In genomic region chr4:88276952-88277710, GRCh38 we compare ENCODE assay signal across 16 cellular contexts. TPM values are rescaled to one million over a fixed set of nuclear protein-coding genes. Genes with fewer than 3 reads are reported as not detected.
DNase-seq lines count a peak whose midpoint lies in the region; ATAC-seq and TF ChIP-seq lines count a peak whose summit lies in the region.
"Had no signal": no experiment of that assay in that cellular context is flagged by ENCODE, and none has a peak within 500 bp of the region (broad histone marks: within the 10 kb centered on the region; RNA-seq: fewer than 3 reads in every experiment).

No MANE protein-coding gene starts in this region.

- H3K27me3 ChIP-seq in left ventricle myocardium inferior (ENCODE audit: low read depth) (no peaks in the 10 kb centered on the region), right atrium auricular region (no peaks in the 10 kb centered on the region)
- H3K27me3 ChIP-seq: heart left ventricle had no signal

- H3K27ac ChIP-seq in left ventricle myocardium inferior (replicated peaks) (peak overlapping the region; percentile 51), right atrium auricular region (no peak overlapping the region)
- H3K27ac ChIP-seq: parathyroid adenoma, WERI-Rb-1 had no signal

- peak overlapping the region; percentile 94 for H3K4me3 ChIP-seq in left ventricle myocardium inferior
- H3K4me3 ChIP-seq in right atrium auricular region = no peak overlapping the region
- no peak overlapping the region for H3K4me3 ChIP-seq in fibroblast of villous mesenchyme (ENCODE audit: low read depth, low read length)

- TF ChIP-seq CTCF in left ventricle myocardium inferior (IDR thresholded peaks at IDR 0.05; ENCODE audit: borderline replicate concordance) (no peak), right atrium auricular region (IDR thresholded peaks at IDR 0.05) (no peak), fibroblast of villous mesenchyme (IDR thresholded peaks at IDR 0.05; ENCODE audit: insufficient read depth, low read depth, low read length) (no peak)

- H3K36me3 ChIP-seq in left ventricle myocardium inferior = peaks cover 39% of the 10 kb centered on the region
- H3K36me3 ChIP-seq in right atrium auricular region = peaks cover 22% of the 10 kb centered on the region
- H3K36me3 ChIP-seq: WERI-Rb-1 had no signal

- intact Hi-C loops in left ventricle myocardium inferior (cut with micrococcal nuclease) = loop anchor here (10.0 kb wide), 1 partner anchor 98 kb away; the partner anchor contains the start of gene HERC6

- ATAC-seq in HG02970 (IDR thresholded peaks at IDR 0.05; ENCODE audit: low FRiP score, unreplicated experiment) = no peak
- ATAC-seq: esophagus mucosa, PC-3 had no signal

- peaks cover 88% of the 10 kb centered on the region for H3K4me1 ChIP-seq in left ventricle myocardium inferior
- peaks cover 0 to 35% of the 10 kb centered on the region in 2 donors for H3K4me1 ChIP-seq in right atrium auricular region
- H3K4me1 ChIP-seq: parathyroid adenoma had no signal

- H3K9me3 ChIP-seq in left ventricle myocardium inferior (replicated peaks) (no peaks in the 10 kb centered on the region), right atrium auricular region (peaks cover 0 to 9% of the 10 kb centered on the region in 2 donors)
- H3K9me3 ChIP-seq: heart left ventricle had no signal

- DNase-seq in left ventricle myocardium inferior (no peak), right atrium auricular region (ENCODE audit: low spot score) (no peak), M059J (ENCODE audit: low read depth) (peak; percentile 2), fibroblast of villous mesenchyme (ENCODE audit: low read depth) (peak; percentile 26), COR-L47 (lab: John Stamatoyannopoulos, UW) (no peak), dedifferentiated amniotic fluid mesenchymal stem cell (ENCODE audit: extremely low spot score) (no peak)
- no peak for DNase-seq in activated CD4-positive, alpha-beta T cell treated with anti-CD3 and anti-CD28 coated beads, Interleukin-2, amount 50 U/mL, for 1 hour
- DNase-seq: activated gamma-delta T cell treated with Interleukin-2 at 50 U/mL for 16 hours, heart left ventricle, kidney, PC-3, small intestine, WERI-Rb-1 had no signal

RNA-seq across cellular contexts. Expression of gene PPM1K, which starts 7.2 kb away (rescaled TPM):
- 248 TPM for total RNA-seq in left ventricle myocardium inferior
- total RNA-seq in right atrium auricular region = 100 to 1,000 TPM in 1 of 2 donors, 10 to 100 TPM in 1; 45.2 to 168 TPM
- 15.0 and 23.3 TPM in 2 replicates for total RNA-seq in M059J (2014; rRNA removed; shearing (Covaris generic))
- total RNA-seq in fibroblast of villous mesenchyme = 30.3 and 38.4 TPM in 2 replicates

Comparison
In these comparisons a context has a peak if more than half of its experiments do, and no peak if none do; other contexts are left out.
1. DNase-seq: peak in M059J (single experiment) and fibroblast of villous mesenchyme (single experiment); none in left ventricle myocardium inferior (single experiment), right atrium auricular region (single experiment), activated CD4-positive, alpha-beta T cell treated with anti-CD3 and anti-CD28 coated beads, Interleukin-2, amount 50 U/mL, for 1 hour (single experiment), COR-L47 (single experiment) and dedifferentiated amniotic fluid mesenchymal stem cell (single experiment).